ENCODE assay signal across 19 cellular contexts in genomic region chr15:63173116-63173470, GRCh38. TPM values are rescaled to one million over a fixed set of nuclear protein-coding genes. Genes with fewer than 3 reads are reported as not detected.
DNase-seq lines count a peak whose midpoint lies in the region; ATAC-seq and TF ChIP-seq lines count a peak whose summit lies in the region.
"Had no signal": no experiment of that assay in that cellular context is flagged by ENCODE, and none has a peak within 500 bp of the region (broad histone marks: within the 10 kb centered on the region; RNA-seq: fewer than 3 reads in every experiment).

No MANE protein-coding gene starts in this region.

- H3K36me3 ChIP-seq in IMR-90 (ENCODE audit: control insufficient read depth, insufficient read depth, low read length) (no peaks in the 10 kb centered on the region), ectodermal cell (ENCODE audit: control insufficient read depth, insufficient read depth, low read length) (no peaks in the 10 kb centered on the region), gastrocnemius medialis (no peaks in the 10 kb centered on the region)
- no peaks in the 10 kb centered on the region for H3K36me3 ChIP-seq in naive thymus-derived CD4-positive, alpha-beta T cell (ENCODE audit: control insufficient read depth in 2 of 3, insufficient read depth in 3 of 3, low read length in 3 of 3)
- H3K36me3 ChIP-seq: BLaER1, Peyer's patch, SJSA1 had no signal

- H4K91ac ChIP-seq in IMR-90 (ENCODE audit: insufficient read depth, low read depth, low read length): no peak overlapping the region

- no peak overlapping the region for H4K8ac ChIP-seq in IMR-90 (ENCODE audit: low read depth in 2 of 2, low read length in 2 of 2)

- H3K4me1 Mint-ChIP-seq in naive thymus-derived CD4-positive, alpha-beta T cell: peaks cover 0 to 5% (median 0%) of the 10 kb centered on the region in 7 donors
- H3K4me1 Mint-ChIP-seq in T-cell: no peaks in the 10 kb centered on the region
- H3K4me1 Mint-ChIP-seq: CD4-positive, alpha-beta memory T cell had no signal

- H3K27ac Mint-ChIP-seq in naive thymus-derived CD4-positive, alpha-beta T cell: peak overlapping the region in 1 of 9 donors; percentile 8
- H3K27ac Mint-ChIP-seq in T-cell: no peak overlapping the region
- H3K27ac Mint-ChIP-seq: CD4-positive, alpha-beta memory T cell had no signal

- no peak overlapping the region for H2BK5ac ChIP-seq in IMR-90 (ENCODE audit: low read depth, low read length, poor library complexity, severe bottlenecking)

- no peaks in the 10 kb centered on the region for H4K20me1 ChIP-seq in IMR-90 (ENCODE audit: insufficient read depth, low read length)
- H4K20me1 ChIP-seq: BLaER1 had no signal

- no peak overlapping the region for H3K4me2 ChIP-seq in IMR-90 (ENCODE audit: low read depth, low read length)
- H3K4me2 ChIP-seq: A549, BLaER1 had no signal

- intact Hi-C loops in IMR-90 (cut with micrococcal nuclease): no loop called here
- intact Hi-C loops in gastrocnemius medialis (cut with DNase I; ENCODE audit: low total_unique reads): loop anchor here (2.0 kb wide), 1 partner anchor 16 kb away; the partner anchor contains the start of gene RAB8B
- intact Hi-C loops in naive thymus-derived CD4-positive, alpha-beta T cell (cut with micrococcal nuclease): no loop called here

- H3K9ac ChIP-seq in IMR-90 (ENCODE audit: low read depth, low read length): no peak overlapping the region
- H3K9ac ChIP-seq: BLaER1 had no signal

- no CpG with 5 or more reads among the region's 2 CpGs for WGBS in IMR-90 (ENCODE audit: extremely low coverage in 2 of 2, insufficient read length in 1 of 2), 2 experiments
- 75 to 76% methylated on average over 2 of the region's 2 CpGs for WGBS in ectodermal cell, 2 experiments

- H3K36me3 Mint-ChIP-seq in naive thymus-derived CD4-positive, alpha-beta T cell: no peaks in the 10 kb centered on the region
- no peaks in the 10 kb centered on the region for H3K36me3 Mint-ChIP-seq in T-cell
- H3K36me3 Mint-ChIP-seq: CD4-positive, alpha-beta memory T cell had no signal

- POLR2A ChIA-PET in IMR-90 (lab: Charles Lee; ENCODE audit: unreplicated experiment) (no interaction called here), T-cell (lab: Charles Lee) (interaction anchor here in 1 of 2 donors (0.6 kb wide), 1 partner anchor 84 kb away, joined by 4 read pairs; no protein-coding TSS in a partner anchor)
- POLR2A ChIA-PET in naive thymus-derived CD4-positive, alpha-beta T cell (lab: Charles Lee): interaction anchor here (0.8 to 2.4 kb wide), 2 partner anchors 20 to 91 kb away, joined by 3 to 10 read pairs; no protein-coding TSS in a partner anchor

- H2BK120ac ChIP-seq in IMR-90 (ENCODE audit: low read depth, low read length): no peak overlapping the region

- no peak overlapping the region; the same call in 1 of the 2 replicates for H2AK5ac ChIP-seq in IMR-90 (ENCODE audit: low read depth, low read length)

- TF ChIP-seq POLR2A in IMR-90 (IDR thresholded peaks at IDR 0.05; ENCODE audit: low read depth, low read length) (no peak), gastrocnemius medialis (IDR thresholded peaks at IDR 0.05) (no peak)

- H4K5ac ChIP-seq in IMR-90 (ENCODE audit: low read depth, low read length): no peak overlapping the region

- H3K56ac ChIP-seq in IMR-90 (ENCODE audit: extremely low read depth, insufficient read depth, low read length): no peak overlapping the region

- H2AK9ac ChIP-seq in IMR-90 (replicated peaks; ENCODE audit: low read depth, low read length, poor library complexity): no peak overlapping the region

- no peak for ATAC-seq in IMR-90 (ENCODE audit: low read depth)
- no peak for ATAC-seq in gastrocnemius medialis
- ATAC-seq in naive thymus-derived CD4-positive, alpha-beta T cell: no peak
- ATAC-seq in T-cell (replicated peaks in 1 of 4): no peak

- TF ChIP-seq RAD21 in IMR-90 (IDR thresholded peaks at IDR 0.05; ENCODE audit: low read length): no peak

- 0 out of 2 replicates have a peak overlapping the region, but pooled peaks have one; percentile 14 for H3K14ac ChIP-seq in IMR-90 (replicated peaks; ENCODE audit: low read depth, low read length)

- no peaks in the 10 kb centered on the region for H3K27me3 ChIP-seq in IMR-90 (ENCODE audit: control insufficient read depth, insufficient read depth, low read length)
- H3K27me3 ChIP-seq in ectodermal cell (ENCODE audit: control insufficient read depth, insufficient read depth, low read length, poor library complexity, severe bottlenecking): no peaks in the 10 kb centered on the region
- H3K27me3 ChIP-seq in gastrocnemius medialis: no peaks in the 10 kb centered on the region
- H3K27me3 ChIP-seq in naive thymus-derived CD4-positive, alpha-beta T cell (ENCODE audit: control insufficient read depth in 2 of 2, insufficient read depth in 2 of 2, low read length in 2 of 2): no peaks in the 10 kb centered on the region
- H3K27me3 ChIP-seq: BLaER1, Peyer's patch, SJSA1 had no signal

- peaks cover 5% of the 10 kb centered on the region for H3K4me1 ChIP-seq in IMR-90 (ENCODE audit: control insufficient read depth, insufficient read depth, low read length)
- H3K4me1 ChIP-seq in ectodermal cell (ENCODE audit: control insufficient read depth, insufficient read depth, low read length): peaks cover 6% of the 10 kb centered on the region
- H3K4me1 ChIP-seq in gastrocnemius medialis: peaks cover 27 to 42% of the 10 kb centered on the region in 2 donors
- H3K4me1 ChIP-seq in naive thymus-derived CD4-positive, alpha-beta T cell (ENCODE audit: control insufficient read depth in 2 of 2, insufficient read depth in 2 of 2, low read length in 2 of 2): no peaks in the 10 kb centered on the region
- H3K4me1 ChIP-seq: BLaER1, Peyer's patch had no signal

- H3K27me3 Mint-ChIP-seq in naive thymus-derived CD4-positive, alpha-beta T cell: no peaks in the 10 kb centered on the region
- H3K27me3 Mint-ChIP-seq in T-cell: no peaks in the 10 kb centered on the region
- H3K27me3 Mint-ChIP-seq: CD4-positive, alpha-beta memory T cell had no signal

- TF ChIP-seq CTCF in IMR-90 (conservative IDR thresholded peaks at IDR 0.05; ENCODE audit: low read depth, low read length) (no peak), gastrocnemius medialis (IDR thresholded peaks at IDR 0.05 in 4 of 5, conservative IDR thresholded peaks at IDR 0.05 in 1 of 5) (no peak)

- H3K18ac ChIP-seq in IMR-90 (ENCODE audit: low read depth, low read length): no peak overlapping the region

- no peak for DNase-seq in IMR-90
- DNase-seq in middle frontal gyrus (ENCODE audit: extremely low spot score, low spot score): peak; percentile 24
- DNase-seq in gastrocnemius medialis: no peak
- DNase-seq in dedifferentiated amniotic fluid mesenchymal stem cell (ENCODE audit: extremely low spot score): no peak
- no peak for DNase-seq in naive thymus-derived CD4-positive, alpha-beta T cell
- no peak for DNase-seq in T-cell
- DNase-seq: CD4-positive, alpha-beta memory T cell; DMS153; GDM1; H9; KBM-7; NCI-H1105 treated with DMSO at 0.1 percent for 48 hours; NCI-H187; NCI-H526 treated with DMSO at 0.1 percent for 48 hours; Peyer's patch had no signal

- H3K9me3 Mint-ChIP-seq in naive thymus-derived CD4-positive, alpha-beta T cell: no peaks in the 10 kb centered on the region
- H3K9me3 Mint-ChIP-seq in T-cell: no peaks in the 10 kb centered on the region
- H3K9me3 Mint-ChIP-seq: CD4-positive, alpha-beta memory T cell; H9 had no signal

- H2AFZ ChIP-seq in IMR-90 (replicated peaks; ENCODE audit: low read length, poor library complexity): no peak overlapping the region

- no peak overlapping the region for H2BK20ac ChIP-seq in IMR-90 (ENCODE audit: low read depth, low read length)

- peaks cover 6% of the 10 kb centered on the region; the same call in 1 of the 2 replicates for H3K9me1 ChIP-seq in IMR-90 (ENCODE audit: insufficient read depth, low read length)

- no peaks in the 10 kb centered on the region for H3K79me1 ChIP-seq in IMR-90 (ENCODE audit: low read depth in 1 of 2, low read length in 2 of 2)

- no peak overlapping the region for H3K4me3 Mint-ChIP-seq in naive thymus-derived CD4-positive, alpha-beta T cell
- H3K4me3 Mint-ChIP-seq in T-cell: no peak overlapping the region
- H3K4me3 Mint-ChIP-seq: CD4-positive, alpha-beta memory T cell; H9 had no signal

- peak overlapping the region; percentile 65; the same call in 2 of the 3 replicates for H2BK15ac ChIP-seq in IMR-90 (ENCODE audit: low read depth, low read length)

- H3K4ac ChIP-seq in IMR-90 (ENCODE audit: low read depth, low read length): no peak overlapping the region

- H3K23ac ChIP-seq in IMR-90 (ENCODE audit: low read depth, low read length): no peak overlapping the region

- in situ Hi-C loops in IMR-90 (cut with MboI; ENCODE audit: low sequenced_read_pairs) (loop anchor here (25.0 kb wide), 1 partner anchor 239 kb away; no protein-coding TSS in a partner anchor), gastrocnemius medialis (cut with MboI; ENCODE audit: low sequenced_read_pairs in 4 of 4) (no loop called here)

- H3K4me3 ChIP-seq in IMR-90 (ENCODE audit: insufficient read depth, low read depth, low read length): no peak overlapping the region
- no peak overlapping the region for H3K4me3 ChIP-seq in ectodermal cell (ENCODE audit: insufficient read depth, low read depth, low read length)
- H3K4me3 ChIP-seq in gastrocnemius medialis: no peak overlapping the region
- H3K4me3 ChIP-seq in naive thymus-derived CD4-positive, alpha-beta T cell (ENCODE audit: low read length): no peak overlapping the region
- H3K4me3 ChIP-seq: A549, BLaER1, Peyer's patch, SJSA1 had no signal

- H3K9me3 ChIP-seq in IMR-90 (ENCODE audit: control insufficient read depth, insufficient read depth, low read length) (no peaks in the 10 kb centered on the region), ectodermal cell (ENCODE audit: control insufficient read depth, low read length) (no peaks in the 10 kb centered on the region), gastrocnemius medialis (no peaks in the 10 kb centered on the region)
- H3K9me3 ChIP-seq in naive thymus-derived CD4-positive, alpha-beta T cell (ENCODE audit: control insufficient read depth in 2 of 3, low read length in 3 of 3): no peaks in the 10 kb centered on the region
- H3K9me3 ChIP-seq: A549, BLaER1, Peyer's patch, SJSA1 had no signal

- BruUV-seq in IMR-90 (replicated peaks; lab: Mats Ljungman, UMichigan): no TSS peak

- dilution Hi-C loops in IMR-90 (cut with HindIII; ENCODE audit: low sequenced_read_pairs, unreplicated experiment): no loop called here

- no peak overlapping the region for H3K27ac ChIP-seq in IMR-90 (ENCODE audit: insufficient read depth, low read length)
- H3K27ac ChIP-seq in ectodermal cell (ENCODE audit: insufficient read depth, low read depth, low read length, poor library complexity, severe bottlenecking): peak overlapping the region; percentile 40
- peak overlapping the region; percentile 90 to 95 (median 92) for H3K27ac ChIP-seq in gastrocnemius medialis
- no peak overlapping the region for H3K27ac ChIP-seq in naive thymus-derived CD4-positive, alpha-beta T cell (ENCODE audit: low read depth, low read length)
- H3K27ac ChIP-seq: A549, BLaER1, Peyer's patch, SJSA1 had no signal

- CTCF ChIA-PET in IMR-90 (lab: Yijun Ruan, JAX) (no interaction called here), T-cell (lab: Charles Lee) (no interaction called here)
- CTCF ChIA-PET in naive thymus-derived CD4-positive, alpha-beta T cell (lab: Charles Lee): no interaction called here

RNA-seq across cellular contexts. Expression of gene RPS27L, which starts 15.8 kb away (rescaled TPM):
- total RNA-seq in IMR-90 (2012; rRNA removed): 53.1 and 64.7 TPM in 2 replicates
- polyA plus RNA-seq in IMR-90 (2012; rRNA removed): 302 and 361 TPM in 2 replicates
- polyA plus RNA-seq in IMR-90 (2012; cell fraction: cytosol; rRNA removed): 13.0 and 33.3 TPM in 2 replicates
- polyA plus RNA-seq in IMR-90 (2012; cell fraction: nucleus; rRNA removed; ENCODE audit: low replicate concordance): 11.4 and 110 TPM in 2 replicates
- polyA plus RNA-seq in ectodermal cell (2013, experiment 1 of 4): 115 TPM
- 105 TPM for polyA plus RNA-seq in ectodermal cell (2013, experiment 2 of 4)
- 120 TPM for polyA plus RNA-seq in ectodermal cell (2013, experiment 3 of 4)
- 125 TPM for polyA plus RNA-seq in ectodermal cell (2013, experiment 4 of 4)
- 100 to 1,000 TPM in 1 of 4 donors, 10 to 100 TPM in 3; 53.0 to 145 (median 78.0) TPM for total RNA-seq in gastrocnemius medialis
- total RNA-seq in naive thymus-derived CD4-positive, alpha-beta T cell: 100 to 1,000 TPM in 3 of 5 experiments, 10 to 100 TPM in 2; 38.7 to 248 (median 111) TPM
- 100 to 1,000 TPM in 1 of 2 donors, 10 to 100 TPM in 1; 86.8 to 224 TPM for polyA plus RNA-seq in naive thymus-derived CD4-positive, alpha-beta T cell
- 100 to 1,000 TPM in 3 of 5 donors, 10 to 100 TPM in 2; 48.3 to 123 (median 106) TPM for total RNA-seq in T-cell

RNA-seq across cellular contexts. Expression of gene RAB8B, which starts 16.3 kb away (rescaled TPM):
- total RNA-seq in IMR-90 (2012; rRNA removed): 29.4 and 66.4 TPM in 2 replicates
- 19.4 and 24.6 TPM in 2 replicates for polyA plus RNA-seq in IMR-90 (2012; rRNA removed)
- polyA plus RNA-seq in IMR-90 (2012; cell fraction: cytosol; rRNA removed): 1.6 and 2.2 TPM in 2 replicates
- 0.63 and 7.6 TPM in 2 replicates for polyA plus RNA-seq in IMR-90 (2012; cell fraction: nucleus; rRNA removed; ENCODE audit: low replicate concordance)
- polyA plus RNA-seq in ectodermal cell (2013, experiment 1 of 4): 59.3 TPM
- polyA plus RNA-seq in ectodermal cell (2013, experiment 2 of 4): 57.6 TPM
- polyA plus RNA-seq in ectodermal cell (2013, experiment 3 of 4): 31.3 TPM
- polyA plus RNA-seq in ectodermal cell (2013, experiment 4 of 4): 39.3 TPM
- 10 to 100 TPM in 2 of 4 donors, 1 to 10 TPM in 2; 7.2 to 33.4 (median 14.3) TPM for total RNA-seq in gastrocnemius medialis
- 100 to 1,000 TPM in 1 of 5 experiments, 10 to 100 TPM in 4; 37.2 to 100 (median 71.3) TPM for total RNA-seq in naive thymus-derived CD4-positive, alpha-beta T cell
- 10 to 100 TPM; 30.4 to 32.0 TPM for polyA plus RNA-seq in naive thymus-derived CD4-positive, alpha-beta T cell
- total RNA-seq in T-cell: 10 to 100 TPM; 52.2 to 66.7 (median 55.7) TPM

RNA-seq across cellular contexts. Expression of gene LACTB, which starts 51.4 kb away (rescaled TPM):
- total RNA-seq in IMR-90 (2012; rRNA removed) (12.9 and 41.7 TPM in 2 replicates), gastrocnemius medialis (10 to 100 TPM; 35.4 to 41.1 (median 38.6) TPM), T-cell (10 to 100 TPM; 10.9 to 14.9 (median 12.2) TPM)
- 31.0 and 32.7 TPM in 2 replicates for polyA plus RNA-seq in IMR-90 (2012; rRNA removed)
- 11.5 and 15.9 TPM in 2 replicates for polyA plus RNA-seq in IMR-90 (2012; cell fraction: cytosol; rRNA removed)
- polyA plus RNA-seq in IMR-90 (2012; cell fraction: nucleus; rRNA removed; ENCODE audit: low replicate concordance): 11.3 and 22.6 TPM in 2 replicates
- 7.4 TPM for polyA plus RNA-seq in ectodermal cell (2013, experiment 1 of 4)
- 4.1 TPM for polyA plus RNA-seq in ectodermal cell (2013, experiment 2 of 4)
- 4.6 TPM for polyA plus RNA-seq in ectodermal cell (2013, experiment 3 of 4)
- polyA plus RNA-seq in ectodermal cell (2013, experiment 4 of 4): 4.9 TPM
- total RNA-seq in naive thymus-derived CD4-positive, alpha-beta T cell: 10 to 100 TPM in 4 of 5 experiments, 1 to 10 TPM in 1; 9.8 to 23.2 (median 10.7) TPM
- polyA plus RNA-seq in naive thymus-derived CD4-positive, alpha-beta T cell: 10 to 100 TPM in 1 of 2 donors, 1 to 10 TPM in 1; 8.2 to 10.3 TPM

Comparison
In these comparisons a context has a peak if more than half of its experiments do, and no peak if none do; other contexts are left out.
1. H3K27ac ChIP-seq: peak in ectodermal cell (single experiment) and gastrocnemius medialis (4 of 4); none in IMR-90 (single experiment) and naive thymus-derived CD4-positive, alpha-beta T cell (single experiment).